In genomic region chr17:38850374-38850773, GRCh38 we compare ENCODE assay signal across 1 cellular context.
TF ChIP-seq lines count a peak whose summit lies in the region.

No MANE protein-coding gene starts in this region.

TF ChIP-seq in endothelial cell of umbilical vein, 7 proteins besides CTCF, POLR2A, EP300 and RAD21:
- TF ChIP-seq POLR2AphosphoS5 (IDR thresholded peaks at IDR 0.05; ENCODE audit: insufficient read depth, low read depth, low read length) (no peak), JUN (IDR thresholded peaks at IDR 0.05; ENCODE audit: borderline replicate concordance, insufficient read depth, insufficient read length, low read depth) (no peak), FOS (IDR thresholded peaks at IDR 0.05; ENCODE audit: borderline replicate concordance, insufficient read depth, low read length) (no peak)
